ENCODE assay signal across 19 cellular contexts in genomic region chr1:65056234-65056633, GRCh38.
DNase-seq lines count a peak whose midpoint lies in the region; ATAC-seq, FAIRE-seq and TF ChIP-seq lines count a peak whose summit lies in the region.
"Had no signal": no experiment of that assay in that cellular context is flagged by ENCODE, and none has a peak within 500 bp of the region (broad histone marks: within the 10 kb centered on the region; RNA-seq: fewer than 3 reads in every experiment).

No MANE protein-coding gene starts in this region.

- FAIRE-seq in GM12891 (lab: Jason Lieb, UNC): no peak
- FAIRE-seq: GM18507, H1 had no signal

- peaks cover 26% of the 10 kb centered on the region for H3K36me3 Mint-ChIP-seq in stimulated activated effector memory CD8-positive, alpha-beta T cell treated with anti-CD3 and anti-CD28 coated beads, Interleukin-12 subunit alpha, Interleukin-12 subunit beta, amount 100 ng/mL, for 72 hours

- H3K4me3 Mint-ChIP-seq in stimulated activated effector memory CD8-positive, alpha-beta T cell treated with anti-CD3 and anti-CD28 coated beads, Interleukin-12 subunit alpha, Interleukin-12 subunit beta, amount 100 ng/mL, for 72 hours: no peak overlapping the region
- H3K4me3 Mint-ChIP-seq: activated T-cell treated with anti-CD3 and anti-CD28 coated beads, Interleukin-2, amount 50 U/mL, for 4 hours; natural killer cell had no signal

- H3K9me3 Mint-ChIP-seq in stimulated activated effector memory CD8-positive, alpha-beta T cell treated with anti-CD3 and anti-CD28 coated beads, Interleukin-12 subunit alpha, Interleukin-12 subunit beta, amount 100 ng/mL, for 72 hours: no peaks in the 10 kb centered on the region
- H3K9me3 Mint-ChIP-seq: activated T-cell treated with anti-CD3 and anti-CD28 coated beads, Interleukin-2, amount 50 U/mL, for 4 hours; natural killer cell had no signal

- peak; percentile 34 for ATAC-seq in left lobe of liver
- ATAC-seq in stimulated activated effector memory CD8-positive, alpha-beta T cell treated with anti-CD3 and anti-CD28 coated beads, Interleukin-12 subunit alpha, Interleukin-12 subunit beta, amount 100 ng/mL, for 72 hours: no peak
- no peak for ATAC-seq in GM21381 (IDR thresholded peaks at IDR 0.05; ENCODE audit: unreplicated experiment)
- ATAC-seq: activated T-cell treated with anti-CD3 and anti-CD28 coated beads, Interleukin-2, amount 50 U/mL, for 4 hours; Panc1 had no signal

- TF ChIP-seq POLR2A in GM12891 (IDR thresholded peaks at IDR 0.05; ENCODE audit: low read depth, low read length): no peak

- H3K27ac Mint-ChIP-seq in stimulated activated effector memory CD8-positive, alpha-beta T cell treated with anti-CD3 and anti-CD28 coated beads, Interleukin-12 subunit alpha, Interleukin-12 subunit beta, amount 100 ng/mL, for 72 hours: peak overlapping the region; percentile 3
- H3K27ac Mint-ChIP-seq: natural killer cell had no signal

- H3K4me1 Mint-ChIP-seq in stimulated activated effector memory CD8-positive, alpha-beta T cell treated with anti-CD3 and anti-CD28 coated beads, Interleukin-12 subunit alpha, Interleukin-12 subunit beta, amount 100 ng/mL, for 72 hours: peaks cover 20% of the 10 kb centered on the region

- DNase-seq in GM12891 (ENCODE audit: insufficient read length, low spot score) (no peak), NOMO-1 treated with dmso at 0.1 percent for 144 hours (lab: John Stamatoyannopoulos, UW; ENCODE audit: unreplicated experiment) (peak; percentile 44), left lobe of liver (ENCODE audit: low spot score) (no peak), NCI-H2107 (lab: John Stamatoyannopoulos, UW) (no peak)
- DNase-seq in stimulated activated effector memory CD8-positive, alpha-beta T cell treated with anti-CD3 and anti-CD28 coated beads, Interleukin-12 subunit alpha, Interleukin-12 subunit beta, amount 100 ng/mL, for 72 hours (ENCODE audit: low spot score in 2 of 2): no peak
- DNase-seq in activated CD4-positive, CD25-positive, alpha-beta regulatory T cell (lab: John Stamatoyannopoulos, UW): no peak
- DNase-seq: activated CD4-positive, alpha-beta T cell treated with anti-CD3 and anti-CD28 coated beads, Interleukin-2, amount 50 U/mL, for 48 hours; activated T-cell treated with anti-CD3 and anti-CD28 coated beads, Interleukin-2, amount 50 U/mL, for 4 hours; BE2C; mammary epithelial cell; MM.1S; natural killer cell; NCI-H2081 treated with DMSO at 0.1 percent for 48 hours; NCI-H526 treated with DMSO at 0.1 percent for 48 hours; substantia nigra had no signal

TF ChIP-seq in GM12891, 5 proteins besides CTCF, POLR2A, EP300 and RAD21:
- TF ChIP-seq POU2F2 (IDR thresholded peaks at IDR 0.05; ENCODE audit: low read depth, low read length): no peak
- peak; percentile 25; the same call in 1 of the 2 replicates for TF ChIP-seq SPI1 (IDR thresholded peaks at IDR 0.05; ENCODE audit: low read depth, low read length)
- no peak for TF ChIP-seq TAF1 (IDR thresholded peaks at IDR 0.05; ENCODE audit: low read depth, low read length)
- TF ChIP-seq POLR2AphosphoS5 (IDR thresholded peaks at IDR 0.05; ENCODE audit: low read depth, low read length): no peak
- TF ChIP-seq PAX5 (IDR thresholded peaks at IDR 0.05; ENCODE audit: insufficient read depth, low read length, severe bottlenecking): no peak
TF ChIP-seq in GM12891: peak in this region for 1.
